In genomic region chr2:100207411-100207885, GRCh38 we compare ENCODE assay signal across 17 cellular contexts.
DNase-seq lines count a peak whose midpoint lies in the region; ATAC-seq and TF ChIP-seq lines count a peak whose summit lies in the region.
"Had no signal": no experiment of that assay in that cellular context is flagged by ENCODE, and none has a peak within 500 bp of the region (broad histone marks: within the 10 kb centered on the region; RNA-seq: fewer than 3 reads in every experiment).

No MANE protein-coding gene starts in this region.

- TF ChIP-seq EP300 in SK-N-SH (IDR thresholded peaks at IDR 0.05; ENCODE audit: borderline replicate concordance in 1 of 2, low read depth in 1 of 2, low read length in 1 of 2): peak in 1 of 2 experiments; percentile 90; a peak in 2 of 4 replicates

- H2AFZ ChIP-seq in SK-N-SH (ENCODE audit: low read depth): no peak overlapping the region

- H3K79me2 ChIP-seq in SK-N-SH (ENCODE audit: insufficient read depth): no peaks in the 10 kb centered on the region

- H3K4me1 ChIP-seq in heart left ventricle (peaks cover 0 to 16% (median 6%) of the 10 kb centered on the region in 12 donors), SK-N-SH (ENCODE audit: control insufficient read depth in 1 of 2, insufficient read depth in 2 of 2, low read depth in 1 of 2, low read length in 1 of 2) (peaks cover 0 to 47% of the 10 kb centered on the region in 2 experiments; a peak in 2 of 4 replicates), left ventricle myocardium inferior (peaks cover 15% of the 10 kb centered on the region), upper lobe of right lung (no peaks in the 10 kb centered on the region)

- no peak for TF ChIP-seq POLR2A in heart left ventricle (IDR thresholded peaks at IDR 0.05)

- no peaks in the 10 kb centered on the region for H3K27me3 ChIP-seq in heart left ventricle
- H3K27me3 ChIP-seq in SK-N-SH (ENCODE audit: insufficient read depth): no peaks in the 10 kb centered on the region
- H3K27me3 ChIP-seq in left ventricle myocardium inferior (ENCODE audit: low read depth): no peaks in the 10 kb centered on the region
- H3K27me3 ChIP-seq in upper lobe of right lung: no peaks in the 10 kb centered on the region

- no peak for DNase-seq in heart left ventricle
- DNase-seq in Right ventricle myocardium inferior (ENCODE audit: missing footprints): no peak
- peak; percentile 82 for DNase-seq in SK-N-SH
- DNase-seq in left ventricle myocardium inferior: no peak
- no peak for DNase-seq in upper lobe of right lung
- DNase-seq in dedifferentiated amniotic fluid mesenchymal stem cell (ENCODE audit: extremely low spot score): no peak
- DNase-seq in activated gamma-delta T cell treated with Interleukin-2 at 50 U/mL for 16 hours: no peak
- DNase-seq: DMS53, MM.1S, NCI-H1417 treated with DMSO at 0.1 percent for 48 hours, NCI-H2081 treated with DMSO at 0.1 percent for 48 hours, NCI-H526, RPMI8226 had no signal

- no peaks in the 10 kb centered on the region for H4K20me1 ChIP-seq in SK-N-SH (ENCODE audit: insufficient read depth)

- no peaks in the 10 kb centered on the region for H3K36me3 ChIP-seq in heart left ventricle
- H3K36me3 ChIP-seq in SK-N-SH (replicated peaks in 1 of 2; ENCODE audit: control insufficient read depth in 1 of 2, insufficient read depth in 2 of 2, low read length in 1 of 2): no peaks in the 10 kb centered on the region
- no peaks in the 10 kb centered on the region for H3K36me3 ChIP-seq in left ventricle myocardium inferior
- no peaks in the 10 kb centered on the region for H3K36me3 ChIP-seq in upper lobe of right lung

- ATAC-seq in heart left ventricle (peak in 3 of 4 donors; percentile 27 to 54 (median 52)), Right ventricle myocardium inferior (no peak), upper lobe of right lung (peak; percentile 29), GM21723 (IDR thresholded peaks at IDR 0.05; ENCODE audit: unreplicated experiment) (no peak)
- ATAC-seq: GM12878 had no signal

- no peak overlapping the region for H3K9ac ChIP-seq in SK-N-SH
- H3K9ac ChIP-seq: KMS-11 had no signal

- TF ChIP-seq RAD21 in SK-N-SH (IDR thresholded peaks at IDR 0.05; ENCODE audit: low read length): peak; percentile 2; the same call in 1 of the 2 replicates

- CTCF ChIA-PET in SK-N-SH (lab: Yijun Ruan, JAX): interaction anchor here (0.7 to 3.0 kb wide), 14 partner anchors 8 to 650 kb away, joined by 3 to 12 read pairs (median 4); no protein-coding TSS in a partner anchor

- POLR2A ChIA-PET in SK-N-SH (lab: Yijun Ruan, JAX): interaction anchor here (0.6 to 1.2 kb wide), 3 partner anchors 8 to 234 kb away, joined by 3 to 4 read pairs (median 3); no protein-coding TSS in a partner anchor

- 37 to 55% (median 49%) methylated on average over 5 to 6 of the region's 6 CpGs for WGBS in heart left ventricle, 4 donors
- 48% methylated on average over 4 of the region's 6 CpGs for WGBS in SK-N-SH (ENCODE audit: low lambda C conversion rate)

- no peaks in the 10 kb centered on the region for H3F3A ChIP-seq in SK-N-SH (replicated peaks; ENCODE audit: insufficient read depth)

- TF ChIP-seq CTCF in heart left ventricle (IDR thresholded peaks at IDR 0.05) (no peak), SK-N-SH (IDR thresholded peaks at IDR 0.05) (no peak), left ventricle myocardium inferior (IDR thresholded peaks at IDR 0.05; ENCODE audit: borderline replicate concordance) (no peak), upper lobe of right lung (IDR thresholded peaks at IDR 0.05) (no peak)

- intact Hi-C loops in heart left ventricle (cut with DNase I) (no loop called here), Right ventricle myocardium inferior (cut with DNase I) (no loop called here), left ventricle myocardium inferior (cut with micrococcal nuclease) (no loop called here), upper lobe of right lung (cut with DNase I) (no loop called here)

- no peak overlapping the region for H3K4me2 ChIP-seq in SK-N-SH
- H3K4me2 ChIP-seq: KMS-11 had no signal

- H3K4me3 ChIP-seq in heart left ventricle (no peak overlapping the region), SK-N-SH (ENCODE audit: low read depth in 2 of 2, low read length in 1 of 2) (no peak overlapping the region), left ventricle myocardium inferior (no peak overlapping the region), upper lobe of right lung (no peak overlapping the region)
- H3K4me3 ChIP-seq: GM12878 had no signal

- H3K27ac ChIP-seq in heart left ventricle (peak overlapping the region in 1 of 12 donors; percentile 15), SK-N-SH (ENCODE audit: low read depth in 2 of 2, low read length in 1 of 2) (peak overlapping the region in 1 of 2 experiments; percentile 78; a peak in 2 of 4 replicates), left ventricle myocardium inferior (replicated peaks) (peak overlapping the region; percentile 9), upper lobe of right lung (no peak overlapping the region)
- H3K27ac ChIP-seq: C4-2B, KMS-11 had no signal

- H3K9me3 ChIP-seq in heart left ventricle (no peaks in the 10 kb centered on the region), SK-N-SH (no peaks in the 10 kb centered on the region), left ventricle myocardium inferior (replicated peaks) (no peaks in the 10 kb centered on the region), upper lobe of right lung (no peaks in the 10 kb centered on the region)

- no peaks in the 10 kb centered on the region for H3K9me2 ChIP-seq in SK-N-SH

TF ChIP-seq in SK-N-SH, 30 proteins besides CTCF, POLR2A, EP300 and RAD21:
- peak; percentile 18; the same call in 1 of the 2 replicates for TF ChIP-seq TCF12 (IDR thresholded peaks at IDR 0.05)
- TF ChIP-seq FOXJ3 (CRISPR knock-in tag; IDR thresholded peaks at IDR 0.05): peak; percentile 88
- TF ChIP-seq GATA2 (CRISPR knock-in tag; IDR thresholded peaks at IDR 0.05): peak; percentile 88
- TF ChIP-seq MXI1 (IDR thresholded peaks at IDR 0.05; ENCODE audit: low read depth, low read length): peak; percentile 87
- TF ChIP-seq SIN3A (IDR thresholded peaks at IDR 0.05; ENCODE audit: borderline replicate concordance, low read depth, low read length): no peak
- TF ChIP-seq IRF3 (IDR thresholded peaks at IDR 0.05; ENCODE audit: low read depth, low read length): no peak
- peak; percentile 85 for TF ChIP-seq RCOR1 (IDR thresholded peaks at IDR 0.05; ENCODE audit: low read length)
TF ChIP-seq in SK-N-SH: peak in this region for 5.

Comparison
In these comparisons a context has a peak if more than half of its experiments do, and no peak if none do; other contexts are left out.
1. ATAC-seq: peak in heart left ventricle (3 of 4) and upper lobe of right lung (single experiment); none in Right ventricle myocardium inferior (single experiment) and GM21723 (single experiment).